Comparison of ENCODE assay signal across 8 cellular contexts in genomic region chr1:151024540-151025146, GRCh38. TPM values are rescaled to one million over a fixed set of nuclear protein-coding genes. Genes with fewer than 3 reads are reported as not detected.
DNase-seq lines count a peak whose midpoint lies in the region; ATAC-seq and TF ChIP-seq lines count a peak whose summit lies in the region.

No MANE protein-coding gene starts in this region.

- no peak overlapping the region for H3K27ac Mint-ChIP-seq in activated T-helper 2 cell treated with anti-CD3 and anti-CD28 coated beads, Interferon-gamma antibody, Interleukin-2, Interleukin-4, amounts not matched to agents 10 μg/mL and 5 μg/mL and 100 μg/mL, durations not matched to agents 14 hours and 24 hours and 36 hours

- ATAC-seq in foreskin keratinocyte (peak; percentile 55), GM18870 (IDR thresholded peaks at IDR 0.05; ENCODE audit: unreplicated experiment) (no peak)

- intact Hi-C loops in activated T-helper 2 cell treated with anti-CD3 and anti-CD28 coated beads, Interferon-gamma antibody, Interleukin-2, Interleukin-4, amounts not matched to agents 10 μg/mL and 5 μg/mL and 100 μg/mL, durations not matched to agents 14 hours and 24 hours and 36 hours (cut with micrococcal nuclease): loop anchor here (2.0 kb wide), 1 partner anchor 34 kb away; the partner anchor contains the start of gene CDC42SE1

- no peak overlapping the region for H3K4me3 ChIP-seq in Jurkat, Clone E6-1 (ENCODE audit: low read length)

- H3K4me3 Mint-ChIP-seq in activated T-helper 2 cell treated with anti-CD3 and anti-CD28 coated beads, Interferon-gamma antibody, Interleukin-2, Interleukin-4, amounts not matched to agents 10 μg/mL and 5 μg/mL and 100 μg/mL, durations not matched to agents 14 hours and 24 hours and 36 hours (ENCODE audit: low read depth): no peak overlapping the region

- peak; percentile 85 for TF ChIP-seq CTCF in foreskin keratinocyte (conservative IDR thresholded peaks at IDR 0.05)

- peaks cover 5% of the 10 kb centered on the region for H3K4me1 Mint-ChIP-seq in activated T-helper 2 cell treated with anti-CD3 and anti-CD28 coated beads, Interferon-gamma antibody, Interleukin-2, Interleukin-4, amounts not matched to agents 10 μg/mL and 5 μg/mL and 100 μg/mL, durations not matched to agents 14 hours and 24 hours and 36 hours (ENCODE audit: low read depth)

- peaks cover 33% of the 10 kb centered on the region for H3K36me3 Mint-ChIP-seq in activated T-helper 2 cell treated with anti-CD3 and anti-CD28 coated beads, Interferon-gamma antibody, Interleukin-2, Interleukin-4, amounts not matched to agents 10 μg/mL and 5 μg/mL and 100 μg/mL, durations not matched to agents 14 hours and 24 hours and 36 hours (ENCODE audit: low read depth)

- DNase-seq in DMS153 (lab: John Stamatoyannopoulos, UW) (peak; percentile 55), RPMI8226 (peak; percentile 73), foreskin keratinocyte (peak in 1 of 2 donors; percentile 46), occipital lobe (lab: John Stamatoyannopoulos, UW) (peak; percentile 32), superior temporal gyrus (ENCODE audit: extremely low spot score) (peak; percentile 85)
- DNase-seq in Jurkat, Clone E6-1 (ENCODE audit: low read depth, low spot score): peak; percentile 58
- peak; percentile 72 for DNase-seq in activated T-helper 2 cell treated with anti-CD3 and anti-CD28 coated beads, Interferon-gamma antibody, Interleukin-2, Interleukin-4, amounts not matched to agents 10 μg/mL and 5 μg/mL and 100 μg/mL, durations not matched to agents 14 hours and 24 hours and 36 hours (ENCODE audit: low spot score)

- H3K27me3 Mint-ChIP-seq in activated T-helper 2 cell treated with anti-CD3 and anti-CD28 coated beads, Interferon-gamma antibody, Interleukin-2, Interleukin-4, amounts not matched to agents 10 μg/mL and 5 μg/mL and 100 μg/mL, durations not matched to agents 14 hours and 24 hours and 36 hours (ENCODE audit: low read depth): no peaks in the 10 kb centered on the region

- no peaks in the 10 kb centered on the region for H3K27me3 ChIP-seq in foreskin keratinocyte

- H3K27ac ChIP-seq in foreskin keratinocyte: no peak overlapping the region

- no peaks in the 10 kb centered on the region for H3K9me3 Mint-ChIP-seq in activated T-helper 2 cell treated with anti-CD3 and anti-CD28 coated beads, Interferon-gamma antibody, Interleukin-2, Interleukin-4, amounts not matched to agents 10 μg/mL and 5 μg/mL and 100 μg/mL, durations not matched to agents 14 hours and 24 hours and 36 hours

- H3K4me1 ChIP-seq in foreskin keratinocyte: no peaks in the 10 kb centered on the region

RNA-seq across cellular contexts. Expression of gene BNIPL, which starts 11.7 kb away (rescaled TPM):
- 1.1 TPM for polyA plus RNA-seq in Jurkat, Clone E6-1 (2012; ENCODE audit: insufficient read depth, insufficient read length)
- total RNA-seq in activated T-helper 2 cell treated with anti-CD3 and anti-CD28 coated beads, Interferon-gamma antibody, Interleukin-2, Interleukin-4, amounts not matched to agents 10 μg/mL and 5 μg/mL and 100 μg/mL, durations not matched to agents 14 hours and 24 hours and 36 hours: 1.5 TPM in 2 replicates
- 0.54 and 0.60 TPM in 2 replicates for total RNA-seq in foreskin keratinocyte
- 0.40 and 0.46 TPM in 2 replicates for polyA plus RNA-seq in foreskin keratinocyte
- total RNA-seq in occipital lobe: 0.16 TPM

RNA-seq across cellular contexts. Expression of gene PRUNE1, which starts 16.4 kb away (rescaled TPM):
- polyA plus RNA-seq in Jurkat, Clone E6-1 (2012; ENCODE audit: insufficient read depth, insufficient read length): 37.0 TPM
- total RNA-seq in activated T-helper 2 cell treated with anti-CD3 and anti-CD28 coated beads, Interferon-gamma antibody, Interleukin-2, Interleukin-4, amounts not matched to agents 10 μg/mL and 5 μg/mL and 100 μg/mL, durations not matched to agents 14 hours and 24 hours and 36 hours: 15.1 and 15.5 TPM in 2 replicates
- 11.8 and 12.8 TPM in 2 replicates for total RNA-seq in foreskin keratinocyte
- 7.4 and 8.4 TPM in 2 replicates for polyA plus RNA-seq in foreskin keratinocyte
- total RNA-seq in occipital lobe: 25.3 TPM

RNA-seq across cellular contexts. Expression of gene MINDY1, which starts 17.9 kb away (rescaled TPM):
- 1.6 TPM for polyA plus RNA-seq in Jurkat, Clone E6-1 (2012; ENCODE audit: insufficient read depth, insufficient read length)
- 16.2 and 16.8 TPM in 2 replicates for total RNA-seq in activated T-helper 2 cell treated with anti-CD3 and anti-CD28 coated beads, Interferon-gamma antibody, Interleukin-2, Interleukin-4, amounts not matched to agents 10 μg/mL and 5 μg/mL and 100 μg/mL, durations not matched to agents 14 hours and 24 hours and 36 hours
- total RNA-seq in foreskin keratinocyte (7.3 and 7.6 TPM in 2 replicates), occipital lobe (10.5 TPM)
- 3.5 and 4.1 TPM in 2 replicates for polyA plus RNA-seq in foreskin keratinocyte

RNA-seq across cellular contexts. Expression of gene C1orf56, which starts 22.9 kb away (rescaled TPM):
- polyA plus RNA-seq in Jurkat, Clone E6-1 (2012; ENCODE audit: insufficient read depth, insufficient read length): 0.92 TPM
- total RNA-seq in activated T-helper 2 cell treated with anti-CD3 and anti-CD28 coated beads, Interferon-gamma antibody, Interleukin-2, Interleukin-4, amounts not matched to agents 10 μg/mL and 5 μg/mL and 100 μg/mL, durations not matched to agents 14 hours and 24 hours and 36 hours: 2.0 and 2.2 TPM in 2 replicates
- 1.3 TPM in 2 replicates for total RNA-seq in foreskin keratinocyte
- 1.6 and 1.7 TPM in 2 replicates for polyA plus RNA-seq in foreskin keratinocyte
- 3.4 TPM for total RNA-seq in occipital lobe

RNA-seq across cellular contexts. Expression of gene CDC42SE1, which starts 34.8 kb away (rescaled TPM):
- polyA plus RNA-seq in Jurkat, Clone E6-1 (2012; ENCODE audit: insufficient read depth, insufficient read length): 99.2 TPM
- total RNA-seq in activated T-helper 2 cell treated with anti-CD3 and anti-CD28 coated beads, Interferon-gamma antibody, Interleukin-2, Interleukin-4, amounts not matched to agents 10 μg/mL and 5 μg/mL and 100 μg/mL, durations not matched to agents 14 hours and 24 hours and 36 hours: 176 TPM in 2 replicates
- 107 and 114 TPM in 2 replicates for total RNA-seq in foreskin keratinocyte
- polyA plus RNA-seq in foreskin keratinocyte: 56.0 and 62.1 TPM in 2 replicates
- total RNA-seq in occipital lobe: 33.4 TPM
